Comparison of ENCODE assay signal across 23 cellular contexts in genomic region chr2:207748993-207749392, GRCh38.
"Had no signal": no experiment of that assay in that cellular context is flagged by ENCODE, and none has a peak within 500 bp of the region (broad histone marks: within the 10 kb centered on the region; RNA-seq: fewer than 3 reads in every experiment).

No MANE protein-coding gene starts in this region.

- H3K4me3 ChIP-seq: esophagus muscularis mucosa, heart right ventricle, lower lobe of right lung, spleen, tibial artery had no signal

- H3K27ac ChIP-seq: esophagus muscularis mucosa, heart right ventricle, lower lobe of right lung, spleen, tibial artery, WERI-Rb-1 had no signal

- H3K9me3 Mint-ChIP-seq: activated naive CD4-positive, alpha-beta T cell treated with anti-CD3 and anti-CD28 coated beads, Interleukin-2, amount 50 U/mL, for 24 hours; brain; naive B cell; T-cell had no signal

- DNase-seq: activated CD4-positive, alpha-beta T cell treated with anti-CD3 and anti-CD28 coated beads for 1 hour; activated CD4-positive, alpha-beta T cell treated with anti-CD3 and anti-CD28 coated beads, Interleukin-2, amount 50 U/mL, for 1 hour; activated CD8-positive, alpha-beta T cell treated with anti-CD3 and anti-CD28 coated beads, Interleukin-2, amount 10 ng/mL, durations not matched to agents 7 days and 5 days; activated gamma-delta T cell treated with Interleukin-2 at 50 U/mL for 16 hours; activated T-cell treated with anti-CD3 and anti-CD28 coated beads, Interleukin-2, amount 50 U/mL, for 1 hour; aorta; dermis blood vessel endothelial cell; effector memory CD4-positive, alpha-beta T cell; heart right ventricle; lower lobe of right lung; mesendoderm; naive B cell; retina; spleen; stimulated activated CD4-positive, alpha-beta T cell treated with anti-CD3 and anti-CD28 coated beads, Interleukin-4, amount 100 ng/mL, for 24 hours; stimulated activated naive CD4-positive, alpha-beta T cell treated with Interleukin-2 at 50 U/mL for 16 hours; T-cell; tibial artery; WERI-Rb-1 had no signal

- H3K4me1 Mint-ChIP-seq: activated naive CD4-positive, alpha-beta T cell treated with anti-CD3 and anti-CD28 coated beads, Interleukin-2, amount 50 U/mL, for 24 hours; T-cell had no signal

- H3K9me3 ChIP-seq: esophagus muscularis mucosa, heart right ventricle, lower lobe of right lung, spleen, tibial artery had no signal

- H3K4me1 ChIP-seq: esophagus muscularis mucosa, heart right ventricle, spleen, tibial artery had no signal

- H3K27me3 Mint-ChIP-seq: activated naive CD4-positive, alpha-beta T cell treated with anti-CD3 and anti-CD28 coated beads, Interleukin-2, amount 50 U/mL, for 24 hours; brain; naive B cell; T-cell had no signal

- H3K36me3 ChIP-seq: WERI-Rb-1 had no signal

- ATAC-seq: activated CD8-positive, alpha-beta T cell treated with anti-CD3 and anti-CD28 coated beads, Interleukin-2, amount 10 ng/mL, durations not matched to agents 7 days and 5 days; heart right ventricle; left lobe of liver; T-cell had no signal

- H3K4me3 Mint-ChIP-seq: activated CD8-positive, alpha-beta T cell treated with anti-CD3 and anti-CD28 coated beads, Interleukin-2, amount 10 ng/mL, durations not matched to agents 7 days and 5 days; activated naive CD4-positive, alpha-beta T cell treated with anti-CD3 and anti-CD28 coated beads, Interleukin-2, amount 50 U/mL, for 24 hours; brain; naive B cell; T-cell had no signal

- H3K27ac Mint-ChIP-seq: activated CD8-positive, alpha-beta T cell treated with anti-CD3 and anti-CD28 coated beads, Interleukin-2, amount 10 ng/mL, durations not matched to agents 7 days and 5 days; activated naive CD4-positive, alpha-beta T cell treated with anti-CD3 and anti-CD28 coated beads, Interleukin-2, amount 50 U/mL, for 24 hours; brain; T-cell had no signal

- H3K27me3 ChIP-seq: esophagus muscularis mucosa, heart right ventricle, spleen, tibial artery had no signal
